20 cellular contexts compared by ENCODE assay signal in the genomic region with DNA sequence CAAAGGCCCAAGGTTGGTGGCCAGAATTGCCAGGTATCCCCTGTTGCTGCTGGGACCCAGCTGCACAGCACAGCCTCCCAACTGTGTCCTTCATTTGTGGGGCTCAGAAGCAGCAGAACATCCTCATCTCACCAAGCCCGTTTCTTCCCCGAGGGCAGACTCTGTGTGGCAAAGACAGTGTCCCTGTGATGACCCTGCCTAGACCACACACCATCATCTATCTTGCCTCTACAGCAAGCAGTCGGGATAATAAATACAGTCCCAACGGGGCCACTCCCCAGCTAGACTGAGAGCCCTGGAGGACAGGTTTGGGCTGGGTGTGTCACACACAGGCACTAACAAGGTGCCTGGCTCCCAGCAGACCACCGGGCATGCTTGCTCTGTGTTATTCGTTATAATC.
"Had no signal": no experiment of that assay in that cellular context is flagged by ENCODE, and none has a peak within 500 bp of the region (broad histone marks: within the 10 kb centered on the region; RNA-seq: fewer than 3 reads in every experiment).

No MANE protein-coding gene starts in this region.

- H3K9me3 ChIP-seq: breast epithelium, esophagus squamous epithelium, mucosa of descending colon, pancreas, prostate gland, sigmoid colon, suprapubic skin, thyroid gland, upper lobe of right lung had no signal

- H3K4me1 ChIP-seq: breast epithelium, pancreas, prostate gland, thyroid gland, upper lobe of right lung had no signal

- H3K9me3 Mint-ChIP-seq: effector memory CD8-positive, alpha-beta T cell; immature natural killer cell; naive thymus-derived CD8-positive, alpha-beta T cell; neural crest cell had no signal

- FAIRE-seq: pancreas had no signal

- H3K4me3 Mint-ChIP-seq: effector memory CD8-positive, alpha-beta T cell; immature natural killer cell; naive thymus-derived CD8-positive, alpha-beta T cell; neural crest cell had no signal

- ATAC-seq: effector memory CD8-positive, alpha-beta T cell; mucosa of descending colon; naive thymus-derived CD8-positive, alpha-beta T cell; pancreas; upper lobe of right lung had no signal

- DNase-seq: central memory CD4-positive, alpha-beta T cell; effector memory CD8-positive, alpha-beta T cell; esophagus squamous epithelium; foreskin fibroblast; immature natural killer cell; mammary epithelial cell; mucosa of descending colon; naive thymus-derived CD8-positive, alpha-beta T cell; nucleus accumbens; sigmoid colon; stimulated activated naive CD4-positive, alpha-beta T cell; thyroid gland; upper lobe of right lung had no signal

- H3K36me3 ChIP-seq: breast epithelium, esophagus squamous epithelium, pancreas, prostate gland, sigmoid colon, suprapubic skin, thyroid gland, upper lobe of right lung had no signal

- H3K27ac ChIP-seq: breast epithelium, epithelial cell of prostate, esophagus squamous epithelium, pancreas, prostate gland, skin epidermis, suprapubic skin, thyroid gland, upper lobe of right lung had no signal

- H3K27me3 ChIP-seq: breast epithelium, pancreas, sigmoid colon, thyroid gland, upper lobe of right lung had no signal

- H3K4me3 ChIP-seq: breast epithelium, esophagus squamous epithelium, mucosa of descending colon, pancreas, prostate gland, sigmoid colon, skin epidermis, suprapubic skin, thyroid gland, upper lobe of right lung had no signal

- H3K4me1 Mint-ChIP-seq: neural crest cell had no signal

- H3K36me3 Mint-ChIP-seq: naive thymus-derived CD8-positive, alpha-beta T cell had no signal

- H3K27me3 Mint-ChIP-seq: naive thymus-derived CD8-positive, alpha-beta T cell had no signal

- H3K27ac Mint-ChIP-seq: effector memory CD8-positive, alpha-beta T cell; immature natural killer cell; naive thymus-derived CD8-positive, alpha-beta T cell had no signal
